ENCODE assay signal across 1 cellular context in the genomic region with DNA sequence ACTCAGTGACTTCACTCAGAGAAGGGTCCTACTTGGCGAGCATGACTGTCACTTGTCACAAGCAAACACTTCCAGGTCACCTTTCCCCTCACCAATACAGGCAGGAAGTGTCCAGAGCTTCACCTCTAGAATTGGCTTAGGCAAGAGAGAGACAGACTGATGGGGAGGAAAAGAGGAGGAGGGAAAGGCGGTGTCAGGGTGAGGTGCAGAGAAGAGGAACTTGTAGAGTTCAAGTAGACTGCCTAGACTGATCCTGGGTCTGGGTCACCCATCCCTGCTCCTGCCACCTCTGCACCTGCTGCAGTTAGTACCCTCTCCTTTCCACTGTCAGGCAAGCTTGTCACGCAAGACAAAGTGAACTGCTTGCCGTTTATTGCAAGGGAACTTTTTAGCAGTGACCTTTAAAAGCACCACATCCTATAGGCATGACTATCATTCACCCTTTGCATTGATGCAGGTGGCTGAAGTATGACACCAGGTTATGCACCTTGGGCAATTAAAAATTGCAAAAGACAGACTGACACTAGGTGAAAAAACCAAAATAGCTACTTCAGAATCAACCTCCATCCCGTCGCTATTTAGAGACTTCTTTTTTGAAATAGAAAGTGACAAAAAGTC.
TF ChIP-seq lines count a peak whose summit lies in the region.

No MANE protein-coding gene starts in this region.

TF ChIP-seq in GM23338, 12 proteins besides CTCF, POLR2A, EP300 and RAD21 (continued from another document):
- TF ChIP-seq, protein P1, sequence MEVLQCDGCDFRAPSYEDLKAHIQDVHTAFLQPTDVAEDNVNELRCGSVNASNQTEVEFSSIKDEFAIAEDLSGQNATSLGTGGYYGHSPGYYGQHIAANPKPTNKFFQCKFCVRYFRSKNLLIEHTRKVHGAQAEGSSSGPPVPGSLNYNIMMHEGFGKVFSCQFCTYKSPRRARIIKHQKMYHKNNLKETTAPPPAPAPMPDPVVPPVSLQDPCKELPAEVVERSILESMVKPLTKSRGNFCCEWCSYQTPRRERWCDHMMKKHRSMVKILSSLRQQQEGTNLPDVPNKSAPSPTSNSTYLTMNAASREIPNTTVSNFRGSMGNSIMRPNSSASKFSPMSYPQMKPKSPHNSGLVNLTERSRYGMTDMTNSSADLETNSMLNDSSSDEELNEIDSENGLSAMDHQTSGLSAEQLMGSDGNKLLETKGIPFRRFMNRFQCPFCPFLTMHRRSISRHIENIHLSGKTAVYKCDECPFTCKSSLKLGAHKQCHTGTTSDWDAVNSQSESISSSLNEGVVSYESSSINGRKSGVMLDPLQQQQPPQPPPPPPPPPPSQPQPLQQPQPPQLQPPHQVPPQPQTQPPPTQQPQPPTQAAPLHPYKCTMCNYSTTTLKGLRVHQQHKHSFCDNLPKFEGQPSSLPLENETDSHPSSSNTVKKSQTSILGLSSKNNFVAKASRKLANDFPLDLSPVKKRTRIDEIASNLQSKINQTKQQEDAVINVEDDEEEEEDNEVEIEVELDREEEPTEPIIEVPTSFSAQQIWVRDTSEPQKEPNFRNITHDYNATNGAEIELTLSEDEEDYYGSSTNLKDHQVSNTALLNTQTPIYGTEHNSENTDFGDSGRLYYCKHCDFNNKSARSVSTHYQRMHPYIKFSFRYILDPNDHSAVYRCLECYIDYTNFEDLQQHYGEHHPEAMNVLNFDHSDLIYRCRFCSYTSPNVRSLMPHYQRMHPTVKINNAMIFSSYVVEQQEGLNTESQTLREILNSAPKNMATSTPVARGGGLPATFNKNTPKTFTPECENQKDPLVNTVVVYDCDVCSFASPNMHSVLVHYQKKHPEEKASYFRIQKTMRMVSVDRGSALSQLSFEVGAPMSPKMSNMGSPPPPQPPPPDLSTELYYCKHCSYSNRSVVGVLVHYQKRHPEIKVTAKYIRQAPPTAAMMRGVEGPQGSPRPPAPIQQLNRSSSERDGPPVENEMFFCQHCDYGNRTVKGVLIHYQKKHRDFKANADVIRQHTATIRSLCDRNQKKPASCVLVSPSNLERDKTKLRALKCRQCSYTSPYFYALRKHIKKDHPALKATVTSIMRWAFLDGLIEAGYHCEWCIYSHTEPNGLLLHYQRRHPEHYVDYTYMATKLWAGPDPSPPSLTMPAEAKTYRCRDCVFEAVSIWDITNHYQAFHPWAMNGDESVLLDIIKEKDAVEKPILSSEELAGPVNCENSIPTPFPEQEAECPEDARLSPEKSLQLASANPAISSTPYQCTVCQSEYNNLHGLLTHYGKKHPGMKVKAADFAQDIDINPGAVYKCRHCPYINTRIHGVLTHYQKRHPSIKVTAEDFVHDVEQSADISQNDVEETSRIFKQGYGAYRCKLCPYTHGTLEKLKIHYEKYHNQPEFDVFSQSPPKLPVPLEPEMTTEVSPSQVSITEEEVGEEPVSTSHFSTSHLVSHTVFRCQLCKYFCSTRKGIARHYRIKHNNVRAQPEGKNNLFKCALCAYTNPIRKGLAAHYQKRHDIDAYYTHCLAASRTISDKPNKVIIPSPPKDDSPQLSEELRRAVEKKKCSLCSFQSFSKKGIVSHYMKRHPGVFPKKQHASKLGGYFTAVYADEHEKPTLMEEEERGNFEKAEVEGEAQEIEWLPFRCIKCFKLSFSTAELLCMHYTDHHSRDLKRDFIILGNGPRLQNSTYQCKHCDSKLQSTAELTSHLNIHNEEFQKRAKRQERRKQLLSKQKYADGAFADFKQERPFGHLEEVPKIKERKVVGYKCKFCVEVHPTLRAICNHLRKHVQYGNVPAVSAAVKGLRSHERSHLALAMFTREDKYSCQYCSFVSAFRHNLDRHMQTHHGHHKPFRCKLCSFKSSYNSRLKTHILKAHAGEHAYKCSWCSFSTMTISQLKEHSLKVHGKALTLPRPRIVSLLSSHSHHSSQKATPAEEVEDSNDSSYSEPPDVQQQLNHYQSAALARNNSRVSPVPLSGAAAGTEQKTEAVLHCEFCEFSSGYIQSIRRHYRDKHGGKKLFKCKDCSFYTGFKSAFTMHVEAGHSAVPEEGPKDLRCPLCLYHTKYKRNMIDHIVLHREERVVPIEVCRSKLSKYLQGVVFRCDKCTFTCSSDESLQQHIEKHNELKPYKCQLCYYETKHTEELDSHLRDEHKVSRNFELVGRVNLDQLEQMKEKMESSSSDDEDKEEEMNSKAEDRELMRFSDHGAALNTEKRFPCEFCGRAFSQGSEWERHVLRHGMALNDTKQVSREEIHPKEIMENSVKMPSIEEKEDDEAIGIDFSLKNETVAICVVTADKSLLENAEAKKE (CRISPR knock-in tag; IDR thresholded peaks at IDR 0.05), result no peak
